2 cellular contexts compared by ENCODE assay signal in genomic region chr10:75599875-75600648, GRCh38.
TF ChIP-seq lines count a peak whose summit lies in the region.

No MANE protein-coding gene starts in this region.

TF ChIP-seq in GM23338, 12 proteins besides CTCF, POLR2A, EP300 and RAD21 (continued from another document):
- TF ChIP-seq REST (IDR thresholded peaks at IDR 0.05; ENCODE audit: unreplicated experiment): no peak
- no peak for TF ChIP-seq ZNF331 (CRISPR knock-in tag; IDR thresholded peaks at IDR 0.05; ENCODE audit: low read depth)
- TF ChIP-seq CREB1 (CRISPR knock-in tag; IDR thresholded peaks at IDR 0.05; ENCODE audit: low read depth): no peak
- TF ChIP-seq ZNF462 (CRISPR knock-in tag; IDR thresholded peaks at IDR 0.05): no peak
- TF ChIP-seq EZH2 (IDR thresholded peaks at IDR 0.05; ENCODE audit: low read depth, unreplicated experiment): no peak
- no peak for TF ChIP-seq POLR2AphosphoS5 (IDR thresholded peaks at IDR 0.05; ENCODE audit: low read depth)

TF ChIP-seq in WTC11, 78 proteins besides CTCF, POLR2A, EP300 and RAD21 (continued from another document):
- TF ChIP-seq ARID4B (CRISPR knock-in tag; IDR thresholded peaks at IDR 0.05; ENCODE audit: borderline replicate concordance) (no peak), FOXK1 (CRISPR knock-in tag; IDR thresholded peaks at IDR 0.05) (peak; percentile 58; the same call in 1 of the 2 replicates)
